In the genomic region with DNA sequence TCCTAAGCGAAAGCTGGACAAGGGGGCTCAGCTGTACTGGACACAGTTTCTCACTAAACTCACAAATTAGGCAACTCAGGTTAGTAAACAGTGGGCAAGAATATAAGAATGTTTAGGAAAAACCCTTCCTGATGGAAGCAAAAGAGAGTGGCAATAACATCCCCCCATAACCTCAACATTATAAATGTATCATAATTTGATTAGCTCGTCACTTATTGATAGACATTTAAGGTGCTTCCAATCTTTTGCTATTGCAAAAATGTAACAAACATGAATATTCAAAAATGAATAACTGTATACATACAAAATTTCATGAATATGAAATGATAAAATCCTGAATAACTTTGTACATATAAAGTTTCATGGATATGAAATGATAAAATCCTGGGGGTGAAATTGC, we compare ENCODE assay signal across 10 cellular contexts.
"Had no signal": no experiment of that assay in that cellular context is flagged by ENCODE, and none has a peak within 500 bp of the region (broad histone marks: within the 10 kb centered on the region; RNA-seq: fewer than 3 reads in every experiment).

No MANE protein-coding gene starts in this region.

- H3K36me3 ChIP-seq: HAP-1 had no signal

- H3K9ac ChIP-seq: GM23248 had no signal

- ATAC-seq: GM23338 had no signal

- H3K4me3 ChIP-seq: GM23248, GM23338, HAP-1 had no signal

- H3K9me3 ChIP-seq: HAP-1 had no signal

- H3K4me2 ChIP-seq: GM23338 had no signal

- DNase-seq: GM23248, GOT3, H7, H9, HCEC 1CT, HFFc6 had no signal

- FAIRE-seq: H1, H54 had no signal

- H2AFZ ChIP-seq: GM23248, GM23338 had no signal

- H3K27ac ChIP-seq: GM23248 had no signal
